ENCODE assay signal across 16 cellular contexts in the genomic region with DNA sequence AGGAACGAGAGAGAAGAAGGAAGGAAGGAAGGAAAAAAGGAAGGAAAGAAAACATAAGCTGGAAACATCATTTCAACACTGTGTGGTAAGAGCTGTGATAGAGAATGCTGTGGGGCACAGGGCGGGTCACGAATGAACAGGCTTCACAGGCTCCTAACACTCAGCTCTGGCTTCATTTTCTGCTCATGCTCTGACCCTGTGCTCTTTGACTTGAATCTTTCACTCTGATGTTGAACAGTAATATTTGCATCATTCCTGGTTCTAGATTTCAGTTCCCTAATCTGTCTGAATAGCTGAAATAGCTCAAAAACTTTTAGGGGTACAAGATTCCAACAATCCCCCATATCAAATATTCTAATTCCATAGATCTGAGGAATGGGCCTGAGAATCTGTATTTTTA.
DNase-seq lines count a peak whose midpoint lies in the region; ATAC-seq and TF ChIP-seq lines count a peak whose summit lies in the region.
"Had no signal": no experiment of that assay in that cellular context is flagged by ENCODE, and none has a peak within 500 bp of the region (broad histone marks: within the 10 kb centered on the region; RNA-seq: fewer than 3 reads in every experiment).

No MANE protein-coding gene starts in this region.

- CTCF ChIA-PET in Calu3 (lab: Charles Lee), result no interaction called here

- no TSS peak for BruUV-seq in Calu3 (replicated peaks; lab: Mats Ljungman, UMichigan)

- peaks cover 8% of the 10 kb centered on the region for H3K4me1 Mint-ChIP-seq in Calu3 (ENCODE audit: low read depth, unreplicated experiment)
- H3K4me1 Mint-ChIP-seq: activated naive CD8-positive, alpha-beta T cell treated with anti-CD3 and anti-CD28 coated beads, Interleukin-2, amount 10 ng/mL, durations not matched to agents 7 days and 5 days; stimulated activated naive CD8-positive, alpha-beta T cell treated with anti-CD3 and anti-CD28 coated beads, Interleukin-15, amount 100 ng/mL, for 72 hours had no signal

- H3K27ac Mint-ChIP-seq in Calu3 (ENCODE audit: unreplicated experiment), result no peak overlapping the region
- H3K27ac Mint-ChIP-seq: activated naive CD8-positive, alpha-beta T cell treated with anti-CD3 and anti-CD28 coated beads, Interleukin-2, amount 10 ng/mL, durations not matched to agents 7 days and 5 days; stimulated activated naive CD8-positive, alpha-beta T cell treated with anti-CD3 and anti-CD28 coated beads, Interleukin-15, amount 100 ng/mL, for 72 hours had no signal

- TF ChIP-seq CTCF in epithelial cell of esophagus (IDR thresholded peaks at IDR 0.05; ENCODE audit: insufficient read depth, low read depth, low read length, missing control alignments) (no peak), Calu3 (IDR thresholded peaks at IDR 0.05; ENCODE audit: unreplicated experiment) (no peak)

- no peak overlapping the region for H3K4me3 ChIP-seq in epithelial cell of esophagus (ENCODE audit: low read length)
- H3K4me3 ChIP-seq: esophagus muscularis mucosa, prostate gland had no signal

- no peak overlapping the region for H3K4me3 Mint-ChIP-seq in Calu3 (ENCODE audit: low read depth, unreplicated experiment)
- H3K4me3 Mint-ChIP-seq: activated naive CD8-positive, alpha-beta T cell treated with anti-CD3 and anti-CD28 coated beads, Interleukin-2, amount 10 ng/mL, durations not matched to agents 7 days and 5 days; stimulated activated naive CD8-positive, alpha-beta T cell treated with anti-CD3 and anti-CD28 coated beads, Interleukin-15, amount 100 ng/mL, for 72 hours had no signal

- peak; percentile 1 for DNase-seq in epithelial cell of esophagus (ENCODE audit: low read depth)
- DNase-seq in HPDE6-E6E7 (ENCODE audit: extremely low spot score), result no peak
- no peak for DNase-seq in activated effector memory CD4-positive, alpha-beta T cell treated with Interleukin-2 at 50 U/mL for 16 hours
- DNase-seq in Calu3, result no peak
- DNase-seq in NCI-H187 treated with DMSO at 0.1 percent for 48 hours (lab: John Stamatoyannopoulos, UW), result no peak
- DNase-seq: activated CD8-positive, alpha-beta memory T cell treated with anti-CD3 and anti-CD28 coated beads for 24 hours; activated naive CD8-positive, alpha-beta T cell treated with anti-CD3 and anti-CD28 coated beads, Interleukin-2, amount 10 ng/mL, durations not matched to agents 7 days and 5 days; C1 segment of cervical spinal cord; mesenchymal stem cell; NCI-H146; stimulated activated naive CD8-positive, alpha-beta T cell treated with anti-CD3 and anti-CD28 coated beads, Interleukin-15, amount 100 ng/mL, for 72 hours had no signal

- H3K36me3 Mint-ChIP-seq in Calu3 (ENCODE audit: insufficient read depth, unreplicated experiment), result no peaks in the 10 kb centered on the region
- H3K36me3 Mint-ChIP-seq: activated naive CD8-positive, alpha-beta T cell treated with anti-CD3 and anti-CD28 coated beads, Interleukin-2, amount 10 ng/mL, durations not matched to agents 7 days and 5 days had no signal

- no peaks in the 10 kb centered on the region for H3K9me3 Mint-ChIP-seq in Calu3 (ENCODE audit: low read depth, unreplicated experiment)
- H3K9me3 Mint-ChIP-seq: activated naive CD8-positive, alpha-beta T cell treated with anti-CD3 and anti-CD28 coated beads, Interleukin-2, amount 10 ng/mL, durations not matched to agents 7 days and 5 days; stimulated activated naive CD8-positive, alpha-beta T cell treated with anti-CD3 and anti-CD28 coated beads, Interleukin-15, amount 100 ng/mL, for 72 hours had no signal

- H3K27me3 Mint-ChIP-seq in Calu3 (ENCODE audit: unreplicated experiment), result no peaks in the 10 kb centered on the region
- H3K27me3 Mint-ChIP-seq: activated naive CD8-positive, alpha-beta T cell treated with anti-CD3 and anti-CD28 coated beads, Interleukin-2, amount 10 ng/mL, durations not matched to agents 7 days and 5 days; stimulated activated naive CD8-positive, alpha-beta T cell treated with anti-CD3 and anti-CD28 coated beads, Interleukin-15, amount 100 ng/mL, for 72 hours had no signal

- intact Hi-C loops in Calu3 (cut with micrococcal nuclease; ENCODE audit: unreplicated experiment), result no loop called here

- ATAC-seq in GM18868 (IDR thresholded peaks at IDR 0.05; ENCODE audit: unreplicated experiment) (peak; percentile 48), GM21717 (IDR thresholded peaks at IDR 0.05; ENCODE audit: unreplicated experiment) (peak; percentile 64), HG03066 (IDR thresholded peaks at IDR 0.05; ENCODE audit: low read depth, unreplicated experiment) (peak; percentile 63)
- ATAC-seq: stimulated activated naive CD8-positive, alpha-beta T cell treated with anti-CD3 and anti-CD28 coated beads, Interleukin-15, amount 100 ng/mL, for 72 hours had no signal
